Comparison of ENCODE assay signal across 11 cellular contexts in genomic region chr11:123145661-123146060, GRCh38. TPM values are rescaled to one million over a fixed set of nuclear protein-coding genes. Genes with fewer than 3 reads are reported as not detected.
DNase-seq lines count a peak whose midpoint lies in the region; ATAC-seq and TF ChIP-seq lines count a peak whose summit lies in the region.
"Had no signal": no experiment of that assay in that cellular context is flagged by ENCODE, and none has a peak within 500 bp of the region (broad histone marks: within the 10 kb centered on the region; RNA-seq: fewer than 3 reads in every experiment).

No MANE protein-coding gene starts in this region.

- H3K4me2 ChIP-seq in neural progenitor cell = no peak overlapping the region

- no peak for ATAC-seq in HG02981 (IDR thresholded peaks at IDR 0.05; ENCODE audit: unreplicated experiment)
- ATAC-seq: stimulated activated naive CD8-positive, alpha-beta T cell treated with anti-CD3 and anti-CD28 coated beads, Interleukin-15, Interleukin-2, amounts not matched to agents 100 U/mL and 50 U/mL, for 24 hours had no signal

- no peaks in the 10 kb centered on the region for H3F3A ChIP-seq in neural progenitor cell (ENCODE audit: low read depth)

- H3K27ac ChIP-seq in C4-2B (peak overlapping the region; percentile 32), adrenal gland (peak overlapping the region; percentile 54 to 95 (median 82)), neural progenitor cell (no peak overlapping the region), substantia nigra (ENCODE audit: low read depth, low read length, poor library complexity, severe bottlenecking) (no peak overlapping the region)
- no peak overlapping the region for H3K27ac ChIP-seq in CD4-positive, alpha-beta memory T cell (ENCODE audit: low read depth, low read length)

- POLR2A ChIA-PET in CD4-positive, alpha-beta memory T cell (lab: Charles Lee; ENCODE audit: partially characterized antibody) = no interaction called here

- CTCF ChIA-PET in CD4-positive, alpha-beta memory T cell (lab: Charles Lee; ENCODE audit: partially characterized antibody) = no interaction called here

- H3K4me3 ChIP-seq in adrenal gland (peak overlapping the region in 1 of 4 donors; percentile 38), neural progenitor cell (no peak overlapping the region)
- H3K4me3 ChIP-seq in CD4-positive, alpha-beta memory T cell (ENCODE audit: low read length in 2 of 2) = no peak overlapping the region

- TF ChIP-seq CTCF in C4-2B (conservative IDR thresholded peaks at IDR 0.05) (no peak), adrenal gland (IDR thresholded peaks at IDR 0.05) (no peak), neural progenitor cell (IDR thresholded peaks at IDR 0.05) (no peak)

- no peaks in the 10 kb centered on the region for H3K36me3 Mint-ChIP-seq in neural progenitor cell
- H3K36me3 Mint-ChIP-seq in CD4-positive, alpha-beta memory T cell = no peaks in the 10 kb centered on the region
- H3K36me3 Mint-ChIP-seq: naive B cell had no signal

- intact Hi-C loops in adrenal gland (cut with DNase I) = no loop called here
- intact Hi-C loops in CD4-positive, alpha-beta memory T cell (cut with micrococcal nuclease) = no loop called here

- no peaks in the 10 kb centered on the region for H3K79me2 ChIP-seq in neural progenitor cell (ENCODE audit: low read depth)

- H3K9me3 Mint-ChIP-seq in neural progenitor cell = peaks cover 5% of the 10 kb centered on the region
- no peaks in the 10 kb centered on the region for H3K9me3 Mint-ChIP-seq in CD4-positive, alpha-beta memory T cell
- H3K9me3 Mint-ChIP-seq: T-helper 2 cell treated with Interferon-gamma antibody and Interleukin-4, amounts not matched to agents 5 μg/mL and 100 μg/mL, for 36 hours had no signal

- H3K36me3 ChIP-seq in adrenal gland (replicated peaks in 1 of 2) = no peaks in the 10 kb centered on the region
- H3K36me3 ChIP-seq in neural progenitor cell = no peaks in the 10 kb centered on the region
- H3K36me3 ChIP-seq in CD4-positive, alpha-beta memory T cell (ENCODE audit: insufficient read depth, low read length) = no peaks in the 10 kb centered on the region

- WGBS in adrenal gland, 4 donors = 40 to 72% (median 45%) methylated on average over 8 to 9 of the region's 9 CpGs

- no peak overlapping the region for H3K9ac ChIP-seq in neural progenitor cell

- H3K27ac Mint-ChIP-seq in neural progenitor cell = no peak overlapping the region
- no peak overlapping the region for H3K27ac Mint-ChIP-seq in CD4-positive, alpha-beta memory T cell
- H3K27ac Mint-ChIP-seq: naive B cell; T-helper 2 cell treated with Interferon-gamma antibody and Interleukin-4, amounts not matched to agents 5 μg/mL and 100 μg/mL, for 36 hours had no signal

- H3K27me3 ChIP-seq in adrenal gland (no peaks in the 10 kb centered on the region), neural progenitor cell (no peaks in the 10 kb centered on the region)
- H3K27me3 ChIP-seq in CD4-positive, alpha-beta memory T cell (ENCODE audit: insufficient read depth, low read length) = no peaks in the 10 kb centered on the region

- H3K27me3 Mint-ChIP-seq in neural progenitor cell (ENCODE audit: insufficient read depth, low read depth) = peaks cover 2% of the 10 kb centered on the region
- peaks cover 0 to 1% of the 10 kb centered on the region in 2 donors for H3K27me3 Mint-ChIP-seq in CD4-positive, alpha-beta memory T cell

- peaks cover 7 to 13% of the 10 kb centered on the region in 2 donors for H3K4me1 ChIP-seq in adrenal gland (replicated peaks in 1 of 2)
- H3K4me1 ChIP-seq in neural progenitor cell = no peaks in the 10 kb centered on the region
- H3K4me1 ChIP-seq in CD4-positive, alpha-beta memory T cell (ENCODE audit: insufficient read depth, low read length) = no peaks in the 10 kb centered on the region

- TF ChIP-seq POLR2A in adrenal gland (IDR thresholded peaks at IDR 0.05) = no peak

- DNase-seq in NCI-H1694 (lab: John Stamatoyannopoulos, UW) = peak; percentile 63
- DNase-seq in adrenal gland = peak in 5 of 7 donors; percentile 55 to 71 (median 56)
- DNase-seq in neural progenitor cell (ENCODE audit: low spot score) = peak; percentile 8
- no peak for DNase-seq in CD4-positive, alpha-beta memory T cell
- no peak for DNase-seq in substantia nigra (lab: John Stamatoyannopoulos, UW)
- DNase-seq in globus pallidus (ENCODE audit: low spot score) = no peak
- DNase-seq: naive B cell; stimulated activated naive CD8-positive, alpha-beta T cell treated with anti-CD3 and anti-CD28 coated beads, Interleukin-15, Interleukin-2, amounts not matched to agents 100 U/mL and 50 U/mL, for 24 hours had no signal

- H4K20me1 ChIP-seq in neural progenitor cell (ENCODE audit: low read depth) = no peaks in the 10 kb centered on the region

- H2AFZ ChIP-seq in neural progenitor cell (replicated peaks) = no peak overlapping the region

- H3K4me1 Mint-ChIP-seq in neural progenitor cell = peaks cover 10% of the 10 kb centered on the region
- peaks cover 0 to 3% (median 0%) of the 10 kb centered on the region in 4 donors for H3K4me1 Mint-ChIP-seq in CD4-positive, alpha-beta memory T cell
- H3K4me1 Mint-ChIP-seq: naive B cell had no signal

- H3K4me3 Mint-ChIP-seq in neural progenitor cell = no peak overlapping the region
- H3K4me3 Mint-ChIP-seq in CD4-positive, alpha-beta memory T cell = no peak overlapping the region
- H3K4me3 Mint-ChIP-seq: naive B cell; T-helper 2 cell treated with Interferon-gamma antibody and Interleukin-4, amounts not matched to agents 5 μg/mL and 100 μg/mL, for 36 hours had no signal

- H3K9me3 ChIP-seq in adrenal gland (replicated peaks in 1 of 3) (no peaks in the 10 kb centered on the region), neural progenitor cell (ENCODE audit: low read depth) (no peaks in the 10 kb centered on the region)
- no peaks in the 10 kb centered on the region for H3K9me3 ChIP-seq in CD4-positive, alpha-beta memory T cell (ENCODE audit: control insufficient read depth in 1 of 2, low read length in 2 of 2)

RNA-seq across cellular contexts. Expression of gene CLMP, which starts 49.4 kb away (rescaled TPM):
- 10 to 100 TPM; 10.4 to 26.3 (median 21.2) TPM for total RNA-seq in adrenal gland
- 10 to 100 TPM in 1 of 3 donors, 1 to 10 TPM in 2; 5.1 to 36.6 (median 5.3) TPM for polyA plus RNA-seq in adrenal gland
- total RNA-seq in neural progenitor cell (ENCODE audit: low replicate concordance) = 5.7 and 10.7 TPM in 2 replicates
- under 1 TPM; 0.50 to 0.55 TPM for total RNA-seq in CD4-positive, alpha-beta memory T cell
- under 1 TPM; 0.41 to 0.97 TPM for polyA plus RNA-seq in CD4-positive, alpha-beta memory T cell

Comparison
In these comparisons a context has a peak if more than half of its experiments do, and no peak if none do; other contexts are left out.
1. H3K27ac ChIP-seq: peak in C4-2B (single experiment) and adrenal gland (5 of 5); none in neural progenitor cell (single experiment), CD4-positive, alpha-beta memory T cell (single experiment) and substantia nigra (single experiment).
2. DNase-seq: peak in NCI-H1694 (single experiment), adrenal gland (5 of 7) and neural progenitor cell (single experiment); none in CD4-positive, alpha-beta memory T cell (0 of 5), substantia nigra (0 of 49) and globus pallidus (single experiment).